ENCODE assay signal across 8 cellular contexts in genomic region chr11:14892577-14892976, GRCh38.
DNase-seq lines count a peak whose midpoint lies in the region; ATAC-seq and TF ChIP-seq lines count a peak whose summit lies in the region.

No MANE protein-coding gene starts in this region.

- H2AFZ ChIP-seq in SU-DHL-6 (ENCODE audit: low read depth, low read length, severe bottlenecking), result peak overlapping the region; percentile 82

- peak overlapping the region; percentile 57 for H3K4me3 ChIP-seq in GM12864 (ENCODE audit: low read depth, low read length)
- peak overlapping the region; percentile 76 for H3K4me3 ChIP-seq in SU-DHL-6 (ENCODE audit: insufficient read depth, low read length, poor library complexity, severe bottlenecking)
- H3K4me3 ChIP-seq in fibroblast of mammary gland (ENCODE audit: control insufficient read depth, low read depth, low read length), result peak overlapping the region; percentile 82
- peak overlapping the region; percentile 75 for H3K4me3 ChIP-seq in retinal pigment epithelial cell (ENCODE audit: low read length)

- H3K4me2 ChIP-seq in SU-DHL-6 (ENCODE audit: low read depth, low read length, poor library complexity, severe bottlenecking), result peak overlapping the region; percentile 59

- DNase-seq in GM12864 (ENCODE audit: low read depth) (no peak), fibroblast of mammary gland (ENCODE audit: low read depth) (no peak), retinal pigment epithelial cell (ENCODE audit: low read depth) (no peak), NCI-H446 (lab: John Stamatoyannopoulos, UW) (no peak)

- H3K9me2 ChIP-seq in SU-DHL-6 (replicated peaks; ENCODE audit: insufficient read depth, low read length), result no peaks in the 10 kb centered on the region

- ATAC-seq in GM18498 (IDR thresholded peaks at IDR 0.05; ENCODE audit: unreplicated experiment) (no peak), HG03354 (IDR thresholded peaks at IDR 0.05; ENCODE audit: poor library complexity, severe bottlenecking, unreplicated experiment) (no peak), HG03439 (IDR thresholded peaks at IDR 0.05; ENCODE audit: unreplicated experiment) (no peak)

- H3K36me3 ChIP-seq in SU-DHL-6 (ENCODE audit: low read length), result no peaks in the 10 kb centered on the region

- H3K79me2 ChIP-seq in SU-DHL-6 (ENCODE audit: insufficient read depth, low read length), result peaks cover 20% of the 10 kb centered on the region; the same call in 1 of the 2 replicates

- no peak for TF ChIP-seq CTCF in GM12864 (IDR thresholded peaks at IDR 0.05; ENCODE audit: low read depth, low read length, missing control alignments)
- no peak for TF ChIP-seq CTCF in SU-DHL-6 (IDR thresholded peaks at IDR 0.05; ENCODE audit: insufficient read depth, low read length, poor library complexity, severe bottlenecking)
- no peak for TF ChIP-seq CTCF in fibroblast of mammary gland (conservative IDR thresholded peaks at IDR 0.05; ENCODE audit: control insufficient read depth, insufficient read depth, low read depth, low read length)
- no peak for TF ChIP-seq CTCF in retinal pigment epithelial cell (conservative IDR thresholded peaks at IDR 0.05; ENCODE audit: low read depth, low read length)

- H4K20me1 ChIP-seq in SU-DHL-6 (ENCODE audit: low read depth, low read length), result no peaks in the 10 kb centered on the region

- peaks cover 9% of the 10 kb centered on the region for H3F3A ChIP-seq in SU-DHL-6 (ENCODE audit: insufficient read depth)

- H3K9ac ChIP-seq in SU-DHL-6 (ENCODE audit: low read length), result peak overlapping the region; percentile 67

- no peaks in the 10 kb centered on the region for H3K27me3 ChIP-seq in SU-DHL-6 (ENCODE audit: low read length)

- no peaks in the 10 kb centered on the region for H3K9me3 ChIP-seq in SU-DHL-6 (ENCODE audit: insufficient read depth, low read length)

- H3K27ac ChIP-seq in SU-DHL-6 (ENCODE audit: low read depth, low read length), result no peak overlapping the region
